8 cellular contexts compared by ENCODE assay signal in the genomic region with DNA sequence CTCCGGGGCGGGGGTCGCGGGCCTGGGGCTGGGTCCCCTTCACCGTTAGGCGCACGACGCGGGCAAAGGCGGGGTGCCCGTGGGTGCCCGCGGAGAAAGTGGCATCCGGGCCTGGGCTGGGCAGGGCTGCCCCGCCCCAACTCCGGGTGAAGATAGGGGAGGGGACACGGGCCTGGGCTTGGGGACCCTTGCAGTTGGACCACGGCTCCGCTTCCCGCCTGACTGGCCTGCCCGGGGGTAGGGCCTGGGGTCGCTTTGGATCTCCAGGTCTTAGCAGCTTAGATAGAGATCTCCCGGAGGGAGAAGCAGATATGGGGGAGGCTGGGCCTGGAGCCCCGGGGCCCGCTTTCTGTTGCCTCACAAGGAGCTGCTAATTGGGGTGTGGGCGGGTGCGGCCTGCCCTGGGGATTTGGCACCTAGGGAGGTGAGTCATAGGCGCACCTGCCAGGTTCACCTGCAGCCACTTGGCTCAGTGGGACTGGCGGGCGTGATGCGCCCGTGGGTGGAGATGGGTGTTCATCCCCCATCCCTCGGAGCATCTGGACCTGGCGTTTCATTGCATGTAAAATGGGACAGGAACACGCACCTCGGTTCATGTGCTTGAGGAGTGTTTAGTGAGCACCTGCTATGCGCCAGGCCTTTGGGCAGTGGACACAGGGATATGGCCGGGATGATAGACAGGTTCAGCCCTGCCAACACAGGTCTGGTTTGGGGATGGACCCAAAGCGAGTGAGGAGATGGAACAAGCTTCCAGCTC.
DNase-seq lines count a peak whose midpoint lies in the region; ATAC-seq and TF ChIP-seq lines count a peak whose summit lies in the region.

No MANE protein-coding gene starts in this region.

- H3K4me1 ChIP-seq in BLaER1 treated with 17β-estradiol and CSF1 and Interleukin-3, amounts not matched to agents 10 nM and 100 nM, result peaks cover 69 to 77% (median 74%) of the 10 kb centered on the region in 10 experiments
- H3K4me1 ChIP-seq in OCI-LY1 (ENCODE audit: insufficient read depth, low read length, severe bottlenecking) (peaks cover 23% of the 10 kb centered on the region), adipocyte (ENCODE audit: control insufficient read depth, insufficient read depth, low read length) (peaks cover 44% of the 10 kb centered on the region)

- peaks cover 21 to 51% (median 37%) of the 10 kb centered on the region in 11 experiments; a peak in 21 of 22 replicates for H4K20me1 ChIP-seq in BLaER1 treated with 17β-estradiol and CSF1 and Interleukin-3, amounts not matched to agents 10 nM and 100 nM
- H4K20me1 ChIP-seq in OCI-LY1 (ENCODE audit: insufficient read depth, low read length), result no peaks in the 10 kb centered on the region

- no peaks in the 10 kb centered on the region for H3K27me3 ChIP-seq in BLaER1 treated with 17β-estradiol and CSF1 and Interleukin-3, amounts not matched to agents 10 nM and 100 nM
- no peaks in the 10 kb centered on the region for H3K27me3 ChIP-seq in OCI-LY1 (ENCODE audit: insufficient read depth, low read length)
- H3K27me3 ChIP-seq in adipocyte (replicated peaks; ENCODE audit: control insufficient read depth, insufficient read depth, low read length), result no peaks in the 10 kb centered on the region

- H3K27ac ChIP-seq in BLaER1 treated with 17β-estradiol and CSF1 and Interleukin-3, amounts not matched to agents 10 nM and 100 nM, result peak overlapping the region; percentile 82 to 98 (median 93)
- no peak overlapping the region for H3K27ac ChIP-seq in OCI-LY1 (ENCODE audit: low read depth, low read length, poor library complexity, severe bottlenecking)

- H3K9me3 ChIP-seq in BLaER1 treated with 17β-estradiol and CSF1 and Interleukin-3, amounts not matched to agents 10 nM and 100 nM (replicated peaks in 1 of 11), result peaks cover 0 to 4% (median 0%) of the 10 kb centered on the region in 11 experiments; a peak in 1 of 22 replicates
- no peaks in the 10 kb centered on the region for H3K9me3 ChIP-seq in OCI-LY1 (ENCODE audit: low read length)
- no peaks in the 10 kb centered on the region for H3K9me3 ChIP-seq in adipocyte (ENCODE audit: control insufficient read depth, low read length)

- H3K9ac ChIP-seq in BLaER1 treated with 17β-estradiol and CSF1 and Interleukin-3, amounts not matched to agents 10 nM and 100 nM, result peak overlapping the region; percentile 86 to 100 (median 95)
- peak overlapping the region; percentile 88 for H3K9ac ChIP-seq in OCI-LY1 (ENCODE audit: low read length)
- H3K9ac ChIP-seq in adipocyte (ENCODE audit: low read length), result peak overlapping the region; percentile 88

- peak overlapping the region; percentile 94 to 99 (median 97) for H3K4me2 ChIP-seq in BLaER1 treated with 17β-estradiol and CSF1 and Interleukin-3, amounts not matched to agents 10 nM and 100 nM
- peak overlapping the region; percentile 99 for H3K4me2 ChIP-seq in OCI-LY1 (ENCODE audit: low read length)

- H3K79me2 ChIP-seq in OCI-LY1 (ENCODE audit: insufficient read depth, low read length), result peaks cover 9% of the 10 kb centered on the region

- ATAC-seq in GM21526 (IDR thresholded peaks at IDR 0.05; ENCODE audit: low FRiP score, unreplicated experiment) (peak; percentile 14), GM18858 (IDR thresholded peaks at IDR 0.05; ENCODE audit: unreplicated experiment) (no peak)

- H2AFZ ChIP-seq in OCI-LY1 (ENCODE audit: low read length), result no peak overlapping the region

- peak overlapping the region; percentile 96 to 100 (median 99) for H3K4me3 ChIP-seq in BLaER1 treated with 17β-estradiol and CSF1 and Interleukin-3, amounts not matched to agents 10 nM and 100 nM
- H3K4me3 ChIP-seq in OCI-LY1 (ENCODE audit: low read depth, low read length, poor library complexity, severe bottlenecking), result peak overlapping the region; percentile 97
- peak overlapping the region; percentile 92 for H3K4me3 ChIP-seq in adipocyte (ENCODE audit: low read length)

- no peak for TF ChIP-seq CTCF in OCI-LY1 (IDR thresholded peaks at IDR 0.05; ENCODE audit: low read length)

- no peaks in the 10 kb centered on the region for H3K9me2 ChIP-seq in OCI-LY1 (ENCODE audit: low read depth, low read length)

- DNase-seq in adipocyte (ENCODE audit: low read depth) (peak; percentile 33), kidney tubule cell (ENCODE audit: low spot score) (peak; percentile 44), SKM-1 (lab: John Stamatoyannopoulos, UW; ENCODE audit: unreplicated experiment) (no peak)
- peak; percentile 29 to 47 (median 42) for DNase-seq in stimulated activated CD4-positive, alpha-beta T cell treated with anti-CD3 and anti-CD28 coated beads, TNF-alpha, amount 100 ng/mL, for 4 hours (ENCODE audit: low read depth in 3 of 3)

- H3F3A ChIP-seq in OCI-LY1 (ENCODE audit: insufficient read depth, low read length), result no peaks in the 10 kb centered on the region

- H3K36me3 ChIP-seq in BLaER1 treated with 17β-estradiol and CSF1 and Interleukin-3, amounts not matched to agents 10 nM and 100 nM, result peaks cover 23 to 45% (median 35%) of the 10 kb centered on the region in 11 experiments
- H3K36me3 ChIP-seq in OCI-LY1 (ENCODE audit: insufficient read depth, low read length) (peaks cover 8% of the 10 kb centered on the region; the same call in 1 of the 2 replicates), adipocyte (ENCODE audit: control insufficient read depth, insufficient read depth, low read length, severe bottlenecking) (peaks cover 12% of the 10 kb centered on the region)
